In genomic region chr5:17219431-17219830, GRCh38 we compare ENCODE assay signal across 10 cellular contexts. TPM values are rescaled to one million over a fixed set of nuclear protein-coding genes. Genes with fewer than 3 reads are reported as not detected.
A peak's percentile ranks its signal among the peaks of the same experiment; 100 is the strongest.
DNase-seq lines count a peak whose midpoint lies in the region; ATAC-seq, FAIRE-seq and TF ChIP-seq lines count a peak whose summit lies in the region.
"Had no signal": no experiment of that assay in that cellular context is flagged by ENCODE, and none has a peak within 500 bp of the region (broad histone marks: within the 10 kb centered on the region; RNA-seq: fewer than 3 reads in every experiment).

No MANE protein-coding gene starts in this region.

- POLR2A ChIA-PET in A549 (lab: Yijun Ruan, JAX): no interaction called here
- POLR2A ChIA-PET in CD8-positive, alpha-beta memory T cell (lab: Charles Lee): no interaction called here

- no peak for TF ChIP-seq RAD21 in A549 (conservative IDR thresholded peaks at IDR 0.05 in 1 of 2, IDR thresholded peaks at IDR 0.05 in 1 of 2)

- no peak overlapping the region for H3K4ac ChIP-seq in mesendoderm (ENCODE audit: low read depth, low read length)

- TF ChIP-seq POLR2A in A549 (IDR thresholded peaks at IDR 0.05; ENCODE audit: low read length): no peak

- H3K79me2 ChIP-seq in mesendoderm (ENCODE audit: control insufficient read depth, insufficient read depth, low read length): peaks cover 52% of the 10 kb centered on the region

- ATAC-seq in A549: no peak
- no peak for ATAC-seq in GM18868 (IDR thresholded peaks at IDR 0.05; ENCODE audit: unreplicated experiment)
- no peak for ATAC-seq in mucosa of descending colon

- peaks cover 69% of the 10 kb centered on the region for H3K4me1 Mint-ChIP-seq in brain
- H3K4me1 Mint-ChIP-seq in CD8-positive, alpha-beta memory T cell: peaks cover 3 to 11% (median 6%) of the 10 kb centered on the region in 3 donors

- no peaks in the 10 kb centered on the region for H3K27me3 ChIP-seq in H7 (ENCODE audit: control insufficient read depth, insufficient read depth, low read length)
- no peaks in the 10 kb centered on the region for H3K27me3 ChIP-seq in mesendoderm (ENCODE audit: insufficient read depth, low read length, poor library complexity)
- no peaks in the 10 kb centered on the region for H3K27me3 ChIP-seq in CD8-positive, alpha-beta memory T cell (ENCODE audit: insufficient read depth, low read length, poor library complexity, severe bottlenecking)

- WGBS in A549 (ENCODE audit: missing lambda C conversion rate): 14% methylated on average over 11 of the region's 11 CpGs
- no CpG with 5 or more reads among the region's 11 CpGs for WGBS in mesendoderm (ENCODE audit: extremely low coverage, insufficient coverage, low lambda C conversion rate)

- H3K9me3 ChIP-seq in A549 (no peaks in the 10 kb centered on the region), mucosa of descending colon (no peaks in the 10 kb centered on the region)
- H3K9me3 ChIP-seq in CD8-positive, alpha-beta memory T cell (ENCODE audit: low read length): no peaks in the 10 kb centered on the region

- H3K4me2 ChIP-seq in A549 (peak overlapping the region; percentile 84), mesendoderm (ENCODE audit: low read length) (peak overlapping the region; percentile 35)

- no peak overlapping the region for H2BK15ac ChIP-seq in mesendoderm (replicated peaks; ENCODE audit: low read depth)

- intact Hi-C loops in mucosa of descending colon (cut with DNase I, micrococcal nuclease): loop anchor here in 1 of 2 donors (10.0 kb wide), 1 partner anchor 1095 kb away; no protein-coding TSS in a partner anchor

- no peaks in the 10 kb centered on the region for H3K79me1 ChIP-seq in mesendoderm (ENCODE audit: low read length)

- no peak overlapping the region for H3K18ac ChIP-seq in mesendoderm (ENCODE audit: low read length)

- peaks cover 5% of the 10 kb centered on the region for H3K27me3 Mint-ChIP-seq in brain
- H3K27me3 Mint-ChIP-seq in CD8-positive, alpha-beta memory T cell: peaks cover 30 to 43% of the 10 kb centered on the region in 2 donors

- no peak overlapping the region for H3K23ac ChIP-seq in mesendoderm (ENCODE audit: low read length)

- CTCF ChIA-PET in A549 (lab: Yijun Ruan, JAX): no interaction called here
- CTCF ChIA-PET in CD8-positive, alpha-beta memory T cell (lab: Charles Lee): no interaction called here

- H3K9me3 Mint-ChIP-seq in brain: peaks cover 0 to 6% (median 4%) of the 10 kb centered on the region in 5 experiments
- peaks cover 3 to 19% (median 9%) of the 10 kb centered on the region in 5 donors for H3K9me3 Mint-ChIP-seq in CD8-positive, alpha-beta memory T cell

- peaks cover 58% of the 10 kb centered on the region for H3K4me1 ChIP-seq in A549
- peaks cover 4% of the 10 kb centered on the region for H3K4me1 ChIP-seq in mesendoderm (ENCODE audit: control insufficient read depth, low read depth, low read length)
- H3K4me1 ChIP-seq in mucosa of descending colon (ENCODE audit: low read depth): peaks cover 9% of the 10 kb centered on the region
- peaks cover 5% of the 10 kb centered on the region for H3K4me1 ChIP-seq in CD8-positive, alpha-beta memory T cell (ENCODE audit: insufficient read depth, low read length)

- no peak overlapping the region for H4K5ac ChIP-seq in mesendoderm (ENCODE audit: low read length)

- no peak for TF ChIP-seq EP300 in A549 (IDR thresholded peaks at IDR 0.05)

- H2AK5ac ChIP-seq in mesendoderm (ENCODE audit: low read length): no peak overlapping the region

- TF ChIP-seq CTCF in A549 (IDR thresholded peaks at IDR 0.05): no peak
- TF ChIP-seq CTCF in brain (conservative IDR thresholded peaks at IDR 0.05): no peak
- TF ChIP-seq CTCF in mucosa of descending colon (IDR thresholded peaks at IDR 0.05): no peak

- peak overlapping the region; percentile 85 for H3K9ac ChIP-seq in mesendoderm (ENCODE audit: low read length)

- H3K56ac ChIP-seq in mesendoderm (ENCODE audit: low read length): peak overlapping the region; percentile 95

- H3K27ac ChIP-seq in A549 (peak overlapping the region; percentile 98), mesendoderm (ENCODE audit: low read depth, low read length) (no peak overlapping the region)
- H3K27ac ChIP-seq in CD8-positive, alpha-beta memory T cell (ENCODE audit: low read depth, low read length): no peak overlapping the region

- H3K36me3 Mint-ChIP-seq in brain: peaks cover 49% of the 10 kb centered on the region
- H3K36me3 Mint-ChIP-seq in CD8-positive, alpha-beta memory T cell: no peaks in the 10 kb centered on the region

- no peak for FAIRE-seq in A549 (lab: Jason Lieb, UNC)
- FAIRE-seq: D721Med had no signal

- H3K4me3 ChIP-seq in A549 (peak overlapping the region; percentile 95), H7 (ENCODE audit: insufficient read depth, low read depth, low read length) (peak overlapping the region; percentile 80), mesendoderm (ENCODE audit: low read length) (no peak overlapping the region), mucosa of descending colon (no peak overlapping the region)
- H3K4me3 ChIP-seq in CD8-positive, alpha-beta memory T cell (ENCODE audit: low read length): no peak overlapping the region

- peak overlapping the region; percentile 93 to 100 (median 100) for H3K27ac Mint-ChIP-seq in brain
- no peak overlapping the region for H3K27ac Mint-ChIP-seq in CD8-positive, alpha-beta memory T cell

- no peak overlapping the region for H2BK120ac ChIP-seq in mesendoderm (ENCODE audit: low read depth, low read length)

- peak overlapping the region; percentile 90 to 100 (median 94) for H3K4me3 Mint-ChIP-seq in brain
- H3K4me3 Mint-ChIP-seq in CD8-positive, alpha-beta memory T cell: peak overlapping the region in 3 of 7 donors; percentile 16 to 61 (median 33)

- no peak for DNase-seq in A549 (ENCODE audit: low read depth in 1 of 2, low spot score in 1 of 2)
- no peak for DNase-seq in H7
- no peak for DNase-seq in mesendoderm
- no peak for DNase-seq in NCI-H524 (lab: John Stamatoyannopoulos, UW)
- no peak for DNase-seq in mucosa of descending colon
- DNase-seq in CD8-positive, alpha-beta memory T cell: no peak
- DNase-seq: NK-92 treated with Interleukin-12 subunit alpha and Interleukin-12 subunit beta, amount 100 ng/mL, for 24 hours had no signal

- no peaks in the 10 kb centered on the region for H3K36me3 ChIP-seq in H7 (replicated peaks; ENCODE audit: control insufficient read depth, insufficient read depth, low read length)
- H3K36me3 ChIP-seq in mesendoderm (ENCODE audit: control insufficient read depth, insufficient read depth, low read length): no peaks in the 10 kb centered on the region
- no peaks in the 10 kb centered on the region for H3K36me3 ChIP-seq in mucosa of descending colon (ENCODE audit: low read depth)
- no peaks in the 10 kb centered on the region for H3K36me3 ChIP-seq in CD8-positive, alpha-beta memory T cell (ENCODE audit: insufficient read depth, low read length)

- H2BK5ac ChIP-seq in mesendoderm (ENCODE audit: low read length): no peak overlapping the region

- no peak overlapping the region for H4K8ac ChIP-seq in mesendoderm (ENCODE audit: low read depth, low read length)

TF ChIP-seq in A549, 52 proteins besides CTCF, POLR2A, EP300 and RAD21:
- TF ChIP-seq EHF (CRISPR knock-in tag; IDR thresholded peaks at IDR 0.05) (0 out of 2 replicates have a peak, but pooled peaks have one; percentile 13), MYC (IDR thresholded peaks at IDR 0.05; ENCODE audit: borderline replicate concordance, low read length) (no peak)

RNA-seq across cellular contexts. Expression of gene BASP1, which starts 2.0 kb away (rescaled TPM):
- 369 and 454 TPM in 2 replicates for polyA plus RNA-seq in A549 (2011; rRNA removed)
- polyA plus RNA-seq in A549 (2012; cell fraction: cytosol; rRNA removed): 308 and 386 TPM in 2 replicates
- 121 and 135 TPM in 2 replicates for polyA plus RNA-seq in A549 (2012; cell fraction: nucleus; rRNA removed)
- 381 to 414 TPM (median 391 TPM) in 3 replicates for polyA plus RNA-seq in A549 (2017; fragmentation: RNase III; extraction: RNeasy Plus Mini Kit Qiagen cat#74134 plus additional on column Dnase treatment)
- 48.8 and 53.9 TPM in 2 replicates for polyA minus RNA-seq in A549 (2011; rRNA and poly(A)+ RNA removed)
- total RNA-seq in H7 (2014; rRNA removed; shearing (Covaris generic)): 144 and 153 TPM in 2 replicates
- polyA plus RNA-seq in brain (ENCODE audit: insufficient read depth, low read depth, low replicate concordance): 358 TPM
- polyA plus RNA-seq in mesendoderm (2013, experiment 1 of 2): 176 TPM
- 185 TPM for polyA plus RNA-seq in mesendoderm (2013, experiment 2 of 2)
- 10 to 100 TPM in 1 of 3 donors, 1 to 10 TPM in 2; 3.6 to 10.6 (median 8.6) TPM for total RNA-seq in mucosa of descending colon
- total RNA-seq in CD8-positive, alpha-beta memory T cell: under 1 TPM; 0.28 to 0.49 TPM
- polyA plus RNA-seq in CD8-positive, alpha-beta memory T cell: not detected

Comparison
In these comparisons a context has a peak if more than half of its experiments do, and no peak if none do; other contexts are left out.
1. H3K27ac ChIP-seq: peak in A549 (2 of 2); none in mesendoderm (single experiment) and CD8-positive, alpha-beta memory T cell (single experiment).
2. H3K4me3 ChIP-seq: peak in A549 (single experiment) and H7 (single experiment); none in mesendoderm (single experiment), mucosa of descending colon (single experiment) and CD8-positive, alpha-beta memory T cell (single experiment).
3. H3K27ac Mint-ChIP-seq: peak in brain (5 of 5); none in CD8-positive, alpha-beta memory T cell (0 of 8).
4. RNA of gene BASP1, which starts 2.0 kb away (total RNA-seq): 144 to 153 TPM in H7; 3.6 to 10.6 TPM in mucosa of descending colon and 0.28 to 0.49 TPM in CD8-positive, alpha-beta memory T cell; every median in the first group is over 10 times any median in the second.